In the genomic region with DNA sequence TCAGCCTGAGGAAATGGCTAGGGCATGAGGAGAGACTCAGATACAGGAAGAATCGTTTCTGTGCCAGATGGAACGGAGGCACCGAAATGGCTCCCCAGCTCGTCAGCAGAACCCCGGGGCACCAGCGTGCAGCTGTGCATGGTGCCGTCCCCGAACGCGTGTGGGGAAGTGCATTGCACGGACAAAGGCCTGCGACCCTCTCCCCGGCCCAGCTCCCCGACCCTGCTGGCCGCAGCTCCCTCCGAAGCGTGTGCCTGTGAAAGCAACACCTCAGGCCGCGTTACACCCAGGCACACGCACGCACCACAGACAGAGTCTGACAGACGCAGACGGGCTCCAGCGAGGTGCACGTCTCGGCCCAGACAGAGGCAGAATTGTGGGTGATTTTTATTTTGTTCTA, we compare ENCODE assay signal across 22 cellular contexts.
"Had no signal": no experiment of that assay in that cellular context is flagged by ENCODE, and none has a peak within 500 bp of the region (broad histone marks: within the 10 kb centered on the region; RNA-seq: fewer than 3 reads in every experiment).

No MANE protein-coding gene starts in this region.

- H3K9me3 Mint-ChIP-seq: activated CD4-positive, alpha-beta memory T cell treated with anti-CD3 and anti-CD28 coated beads, Interleukin-2, amount 10 ng/mL, durations not matched to agents 7 days and 5 days; activated naive CD4-positive, alpha-beta T cell treated with anti-CD3 and anti-CD28 coated beads for 36 hours; activated naive CD8-positive, alpha-beta T cell treated with anti-CD3 and anti-CD28 coated beads for 36 hours; activated T-helper 17 cell treated with anti-CD3 and anti-CD28 coated beads, Interleukin-2, amount 50 U/mL, for 72 hours had no signal

- H3K4me1 Mint-ChIP-seq: activated T-helper 17 cell treated with anti-CD3 and anti-CD28 coated beads, Interleukin-2, amount 50 U/mL, for 72 hours had no signal

- H3K36me3 Mint-ChIP-seq: activated naive CD8-positive, alpha-beta T cell treated with anti-CD3 and anti-CD28 coated beads for 36 hours had no signal

- ATAC-seq: activated T-helper 17 cell treated with anti-CD3 and anti-CD28 coated beads, Interleukin-2, amount 50 U/mL, for 72 hours had no signal

- H3K4me3 Mint-ChIP-seq: activated CD4-positive, alpha-beta memory T cell treated with anti-CD3 and anti-CD28 coated beads, Interleukin-2, amount 10 ng/mL, durations not matched to agents 7 days and 5 days; activated naive CD4-positive, alpha-beta T cell treated with anti-CD3 and anti-CD28 coated beads for 36 hours; activated naive CD8-positive, alpha-beta T cell treated with anti-CD3 and anti-CD28 coated beads for 36 hours; activated T-helper 17 cell treated with anti-CD3 and anti-CD28 coated beads, Interleukin-2, amount 50 U/mL, for 72 hours had no signal

- H3K27ac Mint-ChIP-seq: activated CD4-positive, alpha-beta memory T cell treated with anti-CD3 and anti-CD28 coated beads, Interleukin-2, amount 10 ng/mL, durations not matched to agents 7 days and 5 days; activated naive CD4-positive, alpha-beta T cell treated with anti-CD3 and anti-CD28 coated beads for 36 hours; activated naive CD8-positive, alpha-beta T cell treated with anti-CD3 and anti-CD28 coated beads for 36 hours; activated T-helper 17 cell treated with anti-CD3 and anti-CD28 coated beads, Interleukin-2, amount 50 U/mL, for 72 hours had no signal

- H3K27ac ChIP-seq: VCaP had no signal

- DNase-seq: activated CD4-positive, alpha-beta memory T cell treated with anti-CD3 and anti-CD28 coated beads, Interleukin-2, amount 10 ng/mL, durations not matched to agents 7 days and 5 days; activated CD4-positive, alpha-beta T cell treated with anti-CD3 and anti-CD28 coated beads, Interleukin-2, amount 50 U/mL, for 1 hour; activated CD4-positive, CD25-positive, alpha-beta regulatory T cell; activated gamma-delta T cell; activated naive CD4-positive, alpha-beta T cell treated with anti-CD3 and anti-CD28 coated beads for 36 hours; activated naive CD8-positive, alpha-beta T cell treated with anti-CD3 and anti-CD28 coated beads for 36 hours; activated T-cell treated with anti-CD3 and anti-CD28 coated beads for 4 hours; activated T-cell treated with anti-CD3 and anti-CD28 coated beads, Interleukin-2, amount 50 U/mL, for 48 hours; anterior cingulate cortex; central memory CD4-positive, alpha-beta T cell; KG1; NCI-H1092; NCI-H1417; NCI-H1930; NCI-H345; NCI-H510A; NCI-H526 treated with DMSO at 0.1 percent for 48 hours; NK-92 treated with Interleukin-12 subunit alpha and Interleukin-12 subunit beta, amount 100 ng/mL, for 24 hours; SIG-M5; T-helper 1 cell had no signal
